In the genomic region with DNA sequence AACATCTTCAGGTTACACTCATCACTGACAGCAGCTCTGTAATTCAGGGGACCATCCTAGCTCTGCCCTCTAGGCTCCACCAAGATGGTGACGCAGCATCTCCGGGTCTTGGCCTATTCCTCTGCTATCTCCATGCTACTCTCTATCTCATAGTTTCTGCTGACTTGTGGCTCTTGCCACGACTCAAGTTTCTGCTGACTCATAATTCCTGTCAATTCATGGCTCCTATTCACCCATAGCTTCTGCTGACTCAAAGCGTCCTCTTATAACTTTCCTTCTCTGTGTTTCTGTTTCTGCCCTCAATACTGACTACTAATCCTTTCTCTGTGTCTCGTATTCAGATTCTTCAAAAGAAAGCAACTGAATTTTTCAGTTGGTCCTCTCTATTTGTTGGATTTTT, we compare ENCODE assay signal across 8 cellular contexts.
DNase-seq lines count a peak whose midpoint lies in the region; ATAC-seq and TF ChIP-seq lines count a peak whose summit lies in the region.
"Not testable (repeated sequence)": the region's sequence is repeated elsewhere in the genome, so short reads cannot be mapped to it uniquely, and the experiment has no call there.

No MANE protein-coding gene starts in this region.

- not testable (repeated sequence) for H3K36me3 Mint-ChIP-seq in stimulated activated effector memory CD8-positive, alpha-beta T cell treated with anti-CD3 and anti-CD28 coated beads, Interleukin-12 subunit alpha, Interleukin-12 subunit beta, amount 100 ng/mL, for 72 hours

- in situ Hi-C loops in brain microvascular endothelial cell (cut with HindIII; ENCODE audit: low pct_ligation_motif_present, low sequenced_read_pairs) = not testable (repeated sequence)

- H3K4me3 ChIP-seq in RWPE2 (ENCODE audit: severe bottlenecking); brain microvascular endothelial cell (ENCODE audit: low read depth, low read length): not testable (repeated sequence)

- not testable (repeated sequence) for H3K9me3 Mint-ChIP-seq in stimulated activated effector memory CD8-positive, alpha-beta T cell treated with anti-CD3 and anti-CD28 coated beads, Interleukin-12 subunit alpha, Interleukin-12 subunit beta, amount 100 ng/mL, for 72 hours

- not testable (repeated sequence) for H3K4me3 Mint-ChIP-seq in stimulated activated effector memory CD8-positive, alpha-beta T cell treated with anti-CD3 and anti-CD28 coated beads, Interleukin-12 subunit alpha, Interleukin-12 subunit beta, amount 100 ng/mL, for 72 hours

- ATAC-seq in GM18858 (IDR thresholded peaks at IDR 0.05; ENCODE audit: unreplicated experiment) (peak; percentile 54), GM19468 (IDR thresholded peaks at IDR 0.05; ENCODE audit: extremely low read depth, unreplicated experiment) (peak; percentile 19), HG02588 (IDR thresholded peaks at IDR 0.05; ENCODE audit: unreplicated experiment) (peak; percentile 37), HG02981 (IDR thresholded peaks at IDR 0.05; ENCODE audit: unreplicated experiment) (peak; percentile 44), HG03432 (IDR thresholded peaks at IDR 0.05; ENCODE audit: unreplicated experiment) (peak; percentile 62), RWPE2 (ENCODE audit: low read depth) (peak; percentile 31)
- ATAC-seq in stimulated activated effector memory CD8-positive, alpha-beta T cell treated with anti-CD3 and anti-CD28 coated beads, Interleukin-12 subunit alpha, Interleukin-12 subunit beta, amount 100 ng/mL, for 72 hours = peak; percentile 90

- not testable (repeated sequence) for H3K9me3 ChIP-seq in RWPE2 (ENCODE audit: severe bottlenecking)

- not testable (repeated sequence) for H3K27ac ChIP-seq in RWPE2 (ENCODE audit: poor library complexity, severe bottlenecking); brain microvascular endothelial cell

- TF ChIP-seq CTCF in RWPE2 (IDR thresholded peaks at IDR 0.05; ENCODE audit: poor library complexity, severe bottlenecking); brain microvascular endothelial cell (IDR thresholded peaks at IDR 0.05; ENCODE audit: low read depth, low read length, missing control alignments): not testable (repeated sequence)

- H3K27ac Mint-ChIP-seq in stimulated activated effector memory CD8-positive, alpha-beta T cell treated with anti-CD3 and anti-CD28 coated beads, Interleukin-12 subunit alpha, Interleukin-12 subunit beta, amount 100 ng/mL, for 72 hours = not testable (repeated sequence)

- not testable (repeated sequence) for DNase-seq in RWPE2 (ENCODE audit: low spot score); stimulated activated effector memory CD8-positive, alpha-beta T cell treated with anti-CD3 and anti-CD28 coated beads, Interleukin-12 subunit alpha, Interleukin-12 subunit beta, amount 100 ng/mL, for 72 hours (ENCODE audit: low spot score in 2 of 2)
- peak; percentile 35 for DNase-seq in brain microvascular endothelial cell

- H3K4me1 ChIP-seq in RWPE2 (ENCODE audit: insufficient read depth, poor library complexity, severe bottlenecking) = not testable (repeated sequence)

- H3K27me3 ChIP-seq in RWPE2 (ENCODE audit: insufficient read depth, poor library complexity, severe bottlenecking); brain microvascular endothelial cell (replicated peaks): not testable (repeated sequence)

- H3K36me3 ChIP-seq in RWPE2 (ENCODE audit: low read depth); brain microvascular endothelial cell (replicated peaks): not testable (repeated sequence)

- H3K4me1 Mint-ChIP-seq in stimulated activated effector memory CD8-positive, alpha-beta T cell treated with anti-CD3 and anti-CD28 coated beads, Interleukin-12 subunit alpha, Interleukin-12 subunit beta, amount 100 ng/mL, for 72 hours = peaks cover 12% of the 10 kb centered on the region

Comparison
In these comparisons a context has a peak if more than half of its experiments do, and no peak if none do; other contexts are left out.
1. ATAC-seq: peak in every context shown above with its lines; median percentile 90 in stimulated activated effector memory CD8-positive, alpha-beta T cell treated with anti-CD3 and anti-CD28 coated beads, Interleukin-12 subunit alpha, Interleukin-12 subunit beta, amount 100 ng/mL, for 72 hours; 62 in HG03432; 54 in GM18858; 44 in HG02981; 37 in HG02588; 31 in RWPE2; 19 in GM19468.